In the genomic region with DNA sequence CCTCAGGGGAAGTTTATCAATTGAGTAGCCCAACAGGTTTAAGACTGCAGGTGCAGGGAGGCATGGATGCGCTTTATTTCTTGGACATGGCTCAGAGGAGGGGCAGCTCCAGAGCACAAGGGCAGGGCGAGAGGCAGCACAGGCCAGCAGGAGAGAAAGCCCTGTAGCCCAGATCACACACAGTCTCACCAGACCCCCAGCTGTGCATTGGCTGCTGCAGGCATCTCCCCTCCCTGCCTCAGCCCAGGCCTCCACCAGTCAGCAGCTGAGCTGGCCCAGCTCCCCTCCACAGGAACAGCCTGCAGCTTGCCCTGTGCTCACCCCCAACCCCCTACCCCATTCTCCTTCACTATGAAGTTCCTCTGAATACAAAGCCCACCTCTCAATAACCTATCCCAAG, we compare ENCODE assay signal across 1 cellular context.
TF ChIP-seq lines count a peak whose summit lies in the region.

No MANE protein-coding gene starts in this region.

TF ChIP-seq in HepG2, 621 proteins besides CTCF, POLR2A, EP300 and RAD21:
- TF ChIP-seq RBAK (CRISPR knock-in tag; IDR thresholded peaks at IDR 0.05), result no peak
- no peak for TF ChIP-seq ZNF737 (CRISPR knock-in tag; IDR thresholded peaks at IDR 0.05; ENCODE audit: borderline replicate concordance)
- no peak for TF ChIP-seq ZNF205 (CRISPR knock-in tag; IDR thresholded peaks at IDR 0.05)
- TF ChIP-seq NBN (conservative IDR thresholded peaks at IDR 0.05), result no peak
- TF ChIP-seq ZNF720 (CRISPR knock-in tag; IDR thresholded peaks at IDR 0.05), result no peak
